Comparison of ENCODE assay signal across 23 cellular contexts in the genomic region with DNA sequence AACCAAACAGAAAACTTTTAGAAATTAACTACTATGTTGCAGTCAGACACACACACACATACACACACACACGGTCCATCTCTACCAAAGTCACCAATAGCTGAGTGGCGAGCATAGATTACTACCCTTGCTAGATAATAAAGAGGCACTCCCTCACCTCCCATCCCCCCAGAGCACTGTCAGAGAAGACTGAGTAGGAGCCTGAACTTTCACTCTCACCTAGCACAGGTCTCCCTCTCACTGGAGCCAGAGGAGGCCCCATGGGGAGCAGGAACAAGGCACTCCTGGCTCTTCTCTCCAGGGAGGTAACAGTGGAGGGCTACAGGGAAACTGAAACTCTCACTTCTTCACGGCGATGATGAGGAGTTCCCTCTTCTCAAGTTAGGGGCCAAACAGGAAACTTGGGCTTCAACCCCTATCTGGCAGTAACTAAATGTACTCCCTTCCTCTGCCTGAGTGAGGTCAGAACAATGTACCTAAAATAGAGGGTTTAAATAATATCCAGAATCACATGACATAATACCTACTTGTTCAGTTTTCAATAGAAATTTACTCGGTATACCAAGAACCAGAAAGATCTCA.
DNase-seq lines count a peak whose midpoint lies in the region; ATAC-seq and TF ChIP-seq lines count a peak whose summit lies in the region.
"Had no signal": no experiment of that assay in that cellular context is flagged by ENCODE, and none has a peak within 500 bp of the region (broad histone marks: within the 10 kb centered on the region; RNA-seq: fewer than 3 reads in every experiment).

No MANE protein-coding gene starts in this region.

- no peak overlapping the region for H3K4me3 ChIP-seq in GM23338
- H3K4me3 ChIP-seq in OCI-LY3 (ENCODE audit: low read length), result peak overlapping the region; percentile 64
- H3K4me3 ChIP-seq: colonic mucosa, left lung had no signal

- H3K27ac ChIP-seq in GM23338 (ENCODE audit: low read depth), result no peak overlapping the region
- peak overlapping the region; percentile 41 for H3K27ac ChIP-seq in OCI-LY3 (ENCODE audit: low read length)
- H3K27ac ChIP-seq: colonic mucosa, left lung had no signal

- POLR2A ChIA-PET in WTC11 (lab: Charles Lee), result no interaction called here

- H3K9me3 Mint-ChIP-seq in GM23338 (no peaks in the 10 kb centered on the region), WTC11 (no peaks in the 10 kb centered on the region)
- H3K9me3 Mint-ChIP-seq: activated naive CD8-positive, alpha-beta T cell treated with anti-CD3 and anti-CD28 coated beads for 36 hours; brain; nephron; stimulated activated memory B cell treated with anti-CD40 and anti-IgM and Interleukin-4, amounts not matched to agents 10 μg/mL and 1 μg/mL and 100 μg/mL, for 72 hours had no signal

- H3K9me2 ChIP-seq in GM23338 (ENCODE audit: insufficient read depth), result no peaks in the 10 kb centered on the region

- H3K36me3 Mint-ChIP-seq in GM23338 (ENCODE audit: low read depth) (no peaks in the 10 kb centered on the region), WTC11 (no peaks in the 10 kb centered on the region)
- H3K36me3 Mint-ChIP-seq: activated naive CD8-positive, alpha-beta T cell treated with anti-CD3 and anti-CD28 coated beads for 36 hours; brain; stimulated activated memory B cell treated with anti-CD40 and anti-IgM and Interleukin-4, amounts not matched to agents 10 μg/mL and 1 μg/mL and 100 μg/mL, for 72 hours had no signal

- TF ChIP-seq CTCF in GM23338 (conservative IDR thresholded peaks at IDR 0.05; ENCODE audit: low read depth in 2 of 2) (no peak), OCI-LY3 (IDR thresholded peaks at IDR 0.05; ENCODE audit: low read depth, low read length) (no peak), WTC11 (IDR thresholded peaks at IDR 0.05) (no peak)

- H3K27me3 ChIP-seq in GM23338 (ENCODE audit: insufficient read depth) (no peaks in the 10 kb centered on the region), OCI-LY3 (ENCODE audit: low read depth, low read length) (no peaks in the 10 kb centered on the region)
- H3K27me3 ChIP-seq: colonic mucosa, left lung had no signal

- peak; percentile 23 for DNase-seq in Ammon's horn (ENCODE audit: low spot score)
- no peak for DNase-seq in GM23338 (ENCODE audit: low spot score)
- no peak for DNase-seq in WTC11 (ENCODE audit: low spot score)
- DNase-seq in NCI-H2227 (lab: John Stamatoyannopoulos, UW; ENCODE audit: unreplicated experiment), result no peak
- no peak for DNase-seq in SW480 (ENCODE audit: low spot score)
- DNase-seq: ACHN; activated CD8-positive, alpha-beta memory T cell treated with anti-CD3 and anti-CD28 coated beads, Interleukin-2, amount 50 U/mL, for 4 hours; activated naive CD8-positive, alpha-beta T cell treated with anti-CD3 and anti-CD28 coated beads for 36 hours; colonic mucosa; glutamatergic neuron; HCEC 1CT; left lung; midbrain; NCI-H1417 treated with DMSO at 0.1 percent for 48 hours; NCI-H524 treated with DMSO at 0.1 percent for 48 hours had no signal

- H3K4me2 ChIP-seq in GM23338 (no peak overlapping the region), OCI-LY3 (ENCODE audit: low read length) (peak overlapping the region; percentile 77)

- H4K20me1 ChIP-seq in GM23338 (replicated peaks; ENCODE audit: insufficient read depth) (no peaks in the 10 kb centered on the region), OCI-LY3 (ENCODE audit: insufficient read depth, low read length) (no peaks in the 10 kb centered on the region)

- CTCF ChIA-PET in WTC11 (lab: Charles Lee), result no interaction called here

- peak; percentile 84 for ATAC-seq in GM23338
- peak; percentile 72 for ATAC-seq in WTC11
- no peak for ATAC-seq in HG02981 (IDR thresholded peaks at IDR 0.05; ENCODE audit: unreplicated experiment)
- no peak for ATAC-seq in GM18909 (IDR thresholded peaks at IDR 0.05; ENCODE audit: poor library complexity, unreplicated experiment)
- ATAC-seq: left lung; SK-N-SH treated with all-trans-retinoic acid at 6 μM for 48 hours; stimulated activated memory B cell treated with anti-CD40 and anti-IgM and Interleukin-4, amounts not matched to agents 10 μg/mL and 1 μg/mL and 100 μg/mL, for 72 hours had no signal

- H3K4me1 ChIP-seq in GM23338 (ENCODE audit: insufficient read depth) (peaks cover 12% of the 10 kb centered on the region; the same call in 1 of the 2 replicates), OCI-LY3 (ENCODE audit: low read length) (peaks cover 11% of the 10 kb centered on the region)
- H3K4me1 ChIP-seq: colonic mucosa, left lung had no signal

- H3K4me3 Mint-ChIP-seq in GM23338, result no peak overlapping the region
- H3K4me3 Mint-ChIP-seq in WTC11, result no peak overlapping the region
- H3K4me3 Mint-ChIP-seq: activated naive CD8-positive, alpha-beta T cell treated with anti-CD3 and anti-CD28 coated beads for 36 hours; brain; nephron; stimulated activated memory B cell treated with anti-CD40 and anti-IgM and Interleukin-4, amounts not matched to agents 10 μg/mL and 1 μg/mL and 100 μg/mL, for 72 hours had no signal

- H3K79me2 ChIP-seq in GM23338 (replicated peaks; ENCODE audit: insufficient read depth) (no peaks in the 10 kb centered on the region), OCI-LY3 (ENCODE audit: low read length) (no peaks in the 10 kb centered on the region)

- H3K27me3 Mint-ChIP-seq in GM23338 (ENCODE audit: insufficient read depth, low read depth, poor library complexity) (peaks cover 2% of the 10 kb centered on the region), WTC11 (ENCODE audit: low read depth) (no peaks in the 10 kb centered on the region)
- H3K27me3 Mint-ChIP-seq: activated naive CD8-positive, alpha-beta T cell treated with anti-CD3 and anti-CD28 coated beads for 36 hours; brain; stimulated activated memory B cell treated with anti-CD40 and anti-IgM and Interleukin-4, amounts not matched to agents 10 μg/mL and 1 μg/mL and 100 μg/mL, for 72 hours had no signal

- H2AFZ ChIP-seq in GM23338, result no peak overlapping the region; the same call in 1 of the 2 replicates
- peak overlapping the region; percentile 16; the same call in 1 of the 2 replicates for H2AFZ ChIP-seq in OCI-LY3 (ENCODE audit: low read depth, low read length)

- H3F3A ChIP-seq in GM23338 (replicated peaks; ENCODE audit: low read depth), result no peaks in the 10 kb centered on the region

- H3K4me1 Mint-ChIP-seq in GM23338 (peaks cover 12% of the 10 kb centered on the region; the same call in 2 of the 3 replicates), WTC11 (peaks cover 19% of the 10 kb centered on the region)
- H3K4me1 Mint-ChIP-seq: nephron had no signal

- H3K9me3 ChIP-seq in OCI-LY3 (ENCODE audit: insufficient read depth, low read length), result no peaks in the 10 kb centered on the region
- H3K9me3 ChIP-seq: left lung had no signal

- H3K27ac Mint-ChIP-seq in GM23338 (no peak overlapping the region), WTC11 (0 out of 2 replicates have a peak overlapping the region, but pooled peaks have one; percentile 31)
- H3K27ac Mint-ChIP-seq: activated naive CD8-positive, alpha-beta T cell treated with anti-CD3 and anti-CD28 coated beads for 36 hours; activated T-helper 2 cell treated with anti-CD3 and anti-CD28 coated beads, Interferon-gamma antibody, Interleukin-2, Interleukin-4, amounts not matched to agents 10 μg/mL and 5 μg/mL and 100 μg/mL, durations not matched to agents 14 hours and 24 hours and 36 hours; brain; nephron; stimulated activated memory B cell treated with anti-CD40 and anti-IgM and Interleukin-4, amounts not matched to agents 10 μg/mL and 1 μg/mL and 100 μg/mL, for 72 hours had no signal

- H3K36me3 ChIP-seq in GM23338 (ENCODE audit: insufficient read depth), result no peaks in the 10 kb centered on the region
- H3K36me3 ChIP-seq in OCI-LY3 (replicated peaks; ENCODE audit: low read depth, low read length), result no peaks in the 10 kb centered on the region
- H3K36me3 ChIP-seq: colonic mucosa, left lung had no signal

- H3K9ac ChIP-seq in OCI-LY3 (ENCODE audit: low read length), result peak overlapping the region; percentile 30; the same call in 1 of the 2 replicates

TF ChIP-seq in GM23338, 12 proteins besides CTCF, POLR2A, EP300 and RAD21 (continues in another document):
- TF ChIP-seq NANOG (IDR thresholded peaks at IDR 0.05; ENCODE audit: borderline replicate concordance), result no peak
- TF ChIP-seq POLR2AphosphoS5 (IDR thresholded peaks at IDR 0.05; ENCODE audit: low read depth), result no peak

TF ChIP-seq in WTC11, 78 proteins besides CTCF, POLR2A, EP300 and RAD21:
- TF ChIP-seq, protein P1, sequence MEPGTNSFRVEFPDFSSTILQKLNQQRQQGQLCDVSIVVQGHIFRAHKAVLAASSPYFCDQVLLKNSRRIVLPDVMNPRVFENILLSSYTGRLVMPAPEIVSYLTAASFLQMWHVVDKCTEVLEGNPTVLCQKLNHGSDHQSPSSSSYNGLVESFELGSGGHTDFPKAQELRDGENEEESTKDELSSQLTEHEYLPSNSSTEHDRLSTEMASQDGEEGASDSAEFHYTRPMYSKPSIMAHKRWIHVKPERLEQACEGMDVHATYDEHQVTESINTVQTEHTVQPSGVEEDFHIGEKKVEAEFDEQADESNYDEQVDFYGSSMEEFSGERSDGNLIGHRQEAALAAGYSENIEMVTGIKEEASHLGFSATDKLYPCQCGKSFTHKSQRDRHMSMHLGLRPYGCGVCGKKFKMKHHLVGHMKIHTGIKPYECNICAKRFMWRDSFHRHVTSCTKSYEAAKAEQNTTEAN (CRISPR knock-in tag; IDR thresholded peaks at IDR 0.05), result no peak
- TF ChIP-seq ZNF423 (CRISPR knock-in tag; IDR thresholded peaks at IDR 0.05), result peak; percentile 93
- no peak for TF ChIP-seq ZNF138 (CRISPR knock-in tag; conservative IDR thresholded peaks at IDR 0.05)
- no peak for TF ChIP-seq JUN (CRISPR knock-in tag; IDR thresholded peaks at IDR 0.05)
- TF ChIP-seq, protein P2, sequence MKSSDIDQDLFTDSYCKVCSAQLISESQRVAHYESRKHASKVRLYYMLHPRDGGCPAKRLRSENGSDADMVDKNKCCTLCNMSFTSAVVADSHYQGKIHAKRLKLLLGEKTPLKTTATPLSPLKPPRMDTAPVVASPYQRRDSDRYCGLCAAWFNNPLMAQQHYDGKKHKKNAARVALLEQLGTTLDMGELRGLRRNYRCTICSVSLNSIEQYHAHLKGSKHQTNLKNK (CRISPR knock-in tag; IDR thresholded peaks at IDR 0.05), result no peak

Comparison
In these comparisons a context has a peak if more than half of its experiments do, and no peak if none do; other contexts are left out.
1. ATAC-seq: peak in GM23338 (single experiment) and WTC11 (single experiment); none in HG02981 (single experiment) and GM18909 (single experiment).